In genomic region chr2:27582129-27582694, GRCh38 we compare ENCODE assay signal across 8 cellular contexts. TPM values are rescaled to one million over a fixed set of nuclear protein-coding genes. Genes with fewer than 3 reads are reported as not detected.
DNase-seq lines count a peak whose midpoint lies in the region; ATAC-seq and TF ChIP-seq lines count a peak whose summit lies in the region.

No MANE protein-coding gene starts in this region.

- DNase-seq in AG09309 (ENCODE audit: low read depth) (no peak), KBM-7 (peak; percentile 4), choroid plexus epithelial cell (ENCODE audit: low read depth) (no peak), natural killer cell (no peak), DMS79 (lab: John Stamatoyannopoulos, UW) (no peak), mesenteric fat pad (ENCODE audit: low spot score) (no peak)

- H3K27ac Mint-ChIP-seq in natural killer cell: peak overlapping the region; percentile 83 to 95

- H3K4me3 Mint-ChIP-seq in natural killer cell: peak overlapping the region; percentile 96

- H3K27me3 Mint-ChIP-seq in natural killer cell (ENCODE audit: low read depth in 2 of 2): peaks cover 24 to 37% of the 10 kb centered on the region in 2 donors

- TF ChIP-seq CTCF in AG09309 (IDR thresholded peaks at IDR 0.05; ENCODE audit: control insufficient read depth, insufficient read depth, low read depth, low read length, missing control alignments): no peak
- TF ChIP-seq CTCF in choroid plexus epithelial cell (conservative IDR thresholded peaks at IDR 0.05; ENCODE audit: low read depth, low read length): no peak
- TF ChIP-seq CTCF in natural killer cell (IDR thresholded peaks at IDR 0.05): no peak

- peaks cover 41 to 47% of the 10 kb centered on the region in 2 donors for H3K4me1 Mint-ChIP-seq in natural killer cell

- ATAC-seq in natural killer cell (no peak), GM18517 (IDR thresholded peaks at IDR 0.05; ENCODE audit: unreplicated experiment) (no peak), HG03196 (IDR thresholded peaks at IDR 0.05; ENCODE audit: unreplicated experiment) (no peak)

- H3K36me3 Mint-ChIP-seq in natural killer cell: no peaks in the 10 kb centered on the region

- in situ Hi-C loops in KBM-7 (cut with MboI; ENCODE audit: low pct_unique_long_range_greater_than_20kb, low sequenced_read_pairs): no loop called here

- intact Hi-C loops in natural killer cell (cut with micrococcal nuclease): loop anchor here (2.0 kb wide), 1 partner anchor 47 kb away; the partner anchor contains the start of genes CCDC121 and GPN1

- peak overlapping the region; percentile 73 for H3K4me3 ChIP-seq in AG09309 (ENCODE audit: control insufficient read depth, low read depth, low read length)
- H3K4me3 ChIP-seq in choroid plexus epithelial cell (ENCODE audit: low read depth, low read length): peak overlapping the region; percentile 80

- no peaks in the 10 kb centered on the region for H3K9me3 Mint-ChIP-seq in natural killer cell

RNA-seq across cellular contexts. Expression of gene ZNF512, which starts 0.6 kb away (rescaled TPM):
- total RNA-seq in natural killer cell: 10 to 100 TPM; 26.5 to 40.9 (median 30.6) TPM
- total RNA-seq in mesenteric fat pad: 16.6 TPM

RNA-seq across cellular contexts. Expression of gene CCDC121, which starts 46.6 kb away (rescaled TPM):
- total RNA-seq in natural killer cell (under 1 TPM; 0.25 to 0.58 (median 0.42) TPM), mesenteric fat pad (2.2 TPM)

RNA-seq across cellular contexts. Expression of gene GPN1, which starts 46.6 kb away (rescaled TPM):
- total RNA-seq in natural killer cell: 10 to 100 TPM; 31.5 to 36.1 (median 34.9) TPM
- 23.1 TPM for total RNA-seq in mesenteric fat pad
